1 cellular context compared by ENCODE assay signal in the genomic region with DNA sequence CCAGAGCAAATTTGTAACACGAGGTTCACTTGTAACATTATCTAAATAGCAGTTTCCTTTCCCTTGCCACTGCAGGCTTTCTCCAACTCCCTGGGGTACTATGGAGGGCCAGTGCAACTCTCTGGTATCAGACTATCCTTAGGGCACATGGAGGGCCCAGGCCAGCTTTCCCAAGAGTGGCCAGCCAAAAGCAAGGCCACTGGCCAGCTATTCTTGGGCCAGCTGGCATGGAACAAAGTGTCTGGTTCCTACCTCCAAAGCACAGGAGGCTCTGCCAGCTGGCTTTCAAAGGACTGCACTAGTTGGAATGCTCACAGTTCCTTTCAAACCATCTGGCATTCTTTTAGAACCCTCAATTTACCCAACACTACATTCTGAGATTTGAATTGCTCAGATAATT.
TF ChIP-seq lines count a peak whose summit lies in the region.

No MANE protein-coding gene starts in this region.

TF ChIP-seq in H1, 55 proteins besides CTCF, POLR2A, EP300 and RAD21 (continued from another document):
- TF ChIP-seq YY1 (IDR thresholded peaks at IDR 0.05; ENCODE audit: low read depth, low read length), result no peak
- no peak for TF ChIP-seq ZNF274 (IDR thresholded peaks at IDR 0.05; ENCODE audit: borderline replicate concordance, extremely low read depth, low read length)
